26 cellular contexts compared by ENCODE assay signal in the genomic region with DNA sequence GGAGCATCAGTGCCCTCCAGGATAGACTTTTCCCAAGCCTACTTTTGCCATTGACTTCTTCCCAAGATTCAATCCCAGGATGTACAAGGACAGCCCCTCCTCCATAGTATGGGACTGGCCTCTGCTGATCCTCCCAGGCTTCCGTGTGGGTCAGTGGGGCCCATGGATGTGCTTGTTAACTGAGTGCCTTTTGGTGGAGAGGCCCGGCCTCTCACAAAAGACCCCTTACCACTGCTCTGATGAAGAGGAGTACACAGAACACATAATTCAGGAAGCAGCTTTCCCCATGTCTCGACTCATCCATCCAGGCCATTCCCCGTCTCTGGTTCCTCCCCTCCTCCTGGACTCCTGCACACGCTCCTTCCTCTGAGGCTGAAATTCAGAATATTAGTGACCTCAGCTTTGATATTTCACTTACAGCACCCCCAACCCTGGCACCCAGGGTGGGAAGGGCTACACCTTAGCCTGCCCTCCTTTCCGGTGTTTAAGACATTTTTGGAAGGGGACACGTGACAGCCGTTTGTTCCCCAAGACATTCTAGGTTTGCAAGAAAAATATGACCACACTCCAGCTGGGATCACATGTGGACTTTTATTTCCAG. TPM values are rescaled to one million over a fixed set of nuclear protein-coding genes. Genes with fewer than 3 reads are reported as not detected.
DNase-seq lines count a peak whose midpoint lies in the region; ATAC-seq and TF ChIP-seq lines count a peak whose summit lies in the region.
"Had no signal": no experiment of that assay in that cellular context is flagged by ENCODE, and none has a peak within 500 bp of the region (broad histone marks: within the 10 kb centered on the region; RNA-seq: fewer than 3 reads in every experiment).

No MANE protein-coding gene starts in this region.

- CTCF ChIA-PET in activated CD4-positive, alpha-beta T cell treated with anti-CD3 and anti-CD28 coated beads, Interleukin-2, amount 10 ng/mL, durations not matched to agents 7 days and 5 days (lab: Charles Lee) = interaction anchor here (1.3 kb wide), 1 partner anchor 12 kb away, joined by 3 read pairs; no protein-coding TSS in a partner anchor
- CTCF ChIA-PET in CD4-positive, alpha-beta memory T cell (lab: Charles Lee; ENCODE audit: partially characterized antibody) = interaction anchor here (0.9 to 1.6 kb wide), 7 partner anchors 11 to 67 kb away, joined by 3 to 4 read pairs (median 4); no protein-coding TSS in a partner anchor

- no peak overlapping the region for H3K4me3 Mint-ChIP-seq in activated CD4-positive, alpha-beta T cell treated with anti-CD3 and anti-CD28 coated beads, Interleukin-2, amount 10 ng/mL, durations not matched to agents 7 days and 5 days
- peak overlapping the region in 2 of 8 donors; percentile 20 to 72 for H3K4me3 Mint-ChIP-seq in CD4-positive, alpha-beta memory T cell
- H3K4me3 Mint-ChIP-seq in chondrocyte (ENCODE audit: unreplicated experiment) (no peak overlapping the region), osteocyte (ENCODE audit: unreplicated experiment) (no peak overlapping the region)
- H3K4me3 Mint-ChIP-seq: WTC11 had no signal

- POLR2A ChIA-PET in activated CD4-positive, alpha-beta T cell treated with anti-CD3 and anti-CD28 coated beads, Interleukin-2, amount 10 ng/mL, durations not matched to agents 7 days and 5 days (lab: Charles Lee) = no interaction called here
- POLR2A ChIA-PET in CD4-positive, alpha-beta memory T cell (lab: Charles Lee; ENCODE audit: partially characterized antibody) = interaction anchor here (1.0 to 3.4 kb wide), 9 partner anchors 9 to 65 kb away, joined by 3 to 23 read pairs (median 3); partner anchors contain the start of genes CYLD and SNX20

- H3K36me3 Mint-ChIP-seq in activated CD4-positive, alpha-beta T cell treated with anti-CD3 and anti-CD28 coated beads, Interleukin-2, amount 10 ng/mL, durations not matched to agents 7 days and 5 days (ENCODE audit: low read depth) = peaks cover 22% of the 10 kb centered on the region
- H3K36me3 Mint-ChIP-seq in CD4-positive, alpha-beta memory T cell = peaks cover 15 to 40% of the 10 kb centered on the region in 2 donors
- H3K36me3 Mint-ChIP-seq in chondrocyte (ENCODE audit: low read depth) (no peaks in the 10 kb centered on the region), osteocyte (ENCODE audit: unreplicated experiment) (no peaks in the 10 kb centered on the region)
- H3K36me3 Mint-ChIP-seq: WTC11 had no signal

- H3K4me1 ChIP-seq in CD4-positive, alpha-beta memory T cell (ENCODE audit: insufficient read depth, low read length) = peaks cover 13% of the 10 kb centered on the region
- H3K4me1 ChIP-seq: A549, BE2C, upper lobe of left lung had no signal

- H3K36me3 ChIP-seq in CD4-positive, alpha-beta memory T cell (ENCODE audit: insufficient read depth, low read length) = peaks cover 7% of the 10 kb centered on the region
- H3K36me3 ChIP-seq: BE2C had no signal

- H3K27me3 Mint-ChIP-seq in activated CD4-positive, alpha-beta T cell treated with anti-CD3 and anti-CD28 coated beads, Interleukin-2, amount 10 ng/mL, durations not matched to agents 7 days and 5 days = no peaks in the 10 kb centered on the region
- H3K27me3 Mint-ChIP-seq in CD4-positive, alpha-beta memory T cell = no peaks in the 10 kb centered on the region
- H3K27me3 Mint-ChIP-seq in chondrocyte (ENCODE audit: low read depth) (peaks cover 12% of the 10 kb centered on the region), osteocyte (ENCODE audit: unreplicated experiment) (peaks cover 22% of the 10 kb centered on the region)

- no peaks in the 10 kb centered on the region for H3K9me3 ChIP-seq in CD4-positive, alpha-beta memory T cell (ENCODE audit: control insufficient read depth in 1 of 2, low read length in 2 of 2)
- H3K9me3 ChIP-seq: A549, BE2C, upper lobe of left lung had no signal

- H3K4me3 ChIP-seq in CD4-positive, alpha-beta memory T cell (ENCODE audit: low read length in 2 of 2) = no peak overlapping the region
- H3K4me3 ChIP-seq: A549, upper lobe of left lung had no signal

- H3K9me3 Mint-ChIP-seq in activated CD4-positive, alpha-beta T cell treated with anti-CD3 and anti-CD28 coated beads, Interleukin-2, amount 10 ng/mL, durations not matched to agents 7 days and 5 days = peaks cover 10% of the 10 kb centered on the region
- no peaks in the 10 kb centered on the region for H3K9me3 Mint-ChIP-seq in CD4-positive, alpha-beta memory T cell
- H3K9me3 Mint-ChIP-seq in chondrocyte (ENCODE audit: low read depth) = no peaks in the 10 kb centered on the region
- H3K9me3 Mint-ChIP-seq in osteocyte (ENCODE audit: unreplicated experiment) = no peaks in the 10 kb centered on the region
- H3K9me3 Mint-ChIP-seq: WTC11 had no signal

- H3K4me1 Mint-ChIP-seq in activated CD4-positive, alpha-beta T cell treated with anti-CD3 and anti-CD28 coated beads, Interleukin-2, amount 10 ng/mL, durations not matched to agents 7 days and 5 days = peaks cover 26% of the 10 kb centered on the region
- H3K4me1 Mint-ChIP-seq in CD4-positive, alpha-beta memory T cell = peaks cover 10 to 22% (median 18%) of the 10 kb centered on the region in 4 donors
- H3K4me1 Mint-ChIP-seq in chondrocyte (ENCODE audit: low read depth) (peaks cover 7% of the 10 kb centered on the region), osteocyte (ENCODE audit: unreplicated experiment) (no peaks in the 10 kb centered on the region)
- H3K4me1 Mint-ChIP-seq: WTC11 had no signal

- DNase-seq in activated CD4-positive, alpha-beta T cell treated with anti-CD3 and anti-CD28 coated beads, Interleukin-2, amount 10 ng/mL, durations not matched to agents 7 days and 5 days = no peak
- no peak for DNase-seq in activated CD4-positive, alpha-beta T cell treated with anti-CD3 and anti-CD28 coated beads, Interleukin-2, amount 50 U/mL, for 1 hour
- no peak for DNase-seq in CD4-positive, alpha-beta memory T cell
- DNase-seq in chondrocyte (ENCODE audit: low spot score) (no peak), osteocyte (ENCODE audit: extremely low spot score, unreplicated experiment) (peak; percentile 72), NCI-H526 (lab: John Stamatoyannopoulos, UW) (no peak), hypothalamus (lab: John Stamatoyannopoulos, UW) (no peak)
- DNase-seq: amniotic stem cell; BE2C; NCI-H1105 treated with DMSO at 0.1 percent for 48 hours; NCI-H2029; NCI-H748 treated with DMSO at 0.1 percent for 48 hours; stimulated activated CD4-positive, alpha-beta T cell treated with anti-CD3 and anti-CD28 coated beads, Interleukin-15, amount 100 ng/mL, for 24 hours; T-helper 9 cell; upper lobe of left lung had no signal

- no peak for ATAC-seq in GM21526 (IDR thresholded peaks at IDR 0.05; ENCODE audit: low FRiP score, unreplicated experiment)
- ATAC-seq: A549, WTC11 had no signal

- no peaks in the 10 kb centered on the region for H3K27me3 ChIP-seq in CD4-positive, alpha-beta memory T cell (ENCODE audit: insufficient read depth, low read length)
- H3K27me3 ChIP-seq: BE2C, upper lobe of left lung had no signal

- TF ChIP-seq CTCF in chondrocyte (IDR thresholded peaks at IDR 0.05) (no peak), osteocyte (IDR thresholded peaks at IDR 0.05) (no peak)

- intact Hi-C loops in CD4-positive, alpha-beta memory T cell (cut with micrococcal nuclease) = no loop called here

- peak overlapping the region; percentile 19 for H3K27ac ChIP-seq in CD4-positive, alpha-beta memory T cell (ENCODE audit: low read depth, low read length)
- H3K27ac ChIP-seq: A549, upper lobe of left lung had no signal

- H3K27ac Mint-ChIP-seq in activated CD4-positive, alpha-beta T cell treated with anti-CD3 and anti-CD28 coated beads, Interleukin-2, amount 10 ng/mL, durations not matched to agents 7 days and 5 days = peak overlapping the region; percentile 84
- H3K27ac Mint-ChIP-seq in CD4-positive, alpha-beta memory T cell = peak overlapping the region; percentile 62 to 87 (median 73)
- H3K27ac Mint-ChIP-seq in chondrocyte (ENCODE audit: unreplicated experiment) = peak overlapping the region; percentile 42
- no peak overlapping the region for H3K27ac Mint-ChIP-seq in osteocyte (ENCODE audit: unreplicated experiment)
- H3K27ac Mint-ChIP-seq: progenitor cell of endocrine pancreas, WTC11 had no signal

RNA-seq across cellular contexts. Expression of gene CYLD, which starts 9.8 kb away (rescaled TPM):
- 100 to 1,000 TPM; 200 to 222 TPM for total RNA-seq in activated CD4-positive, alpha-beta T cell treated with anti-CD3 and anti-CD28 coated beads, Interleukin-2, amount 10 ng/mL, durations not matched to agents 7 days and 5 days
- total RNA-seq in CD4-positive, alpha-beta memory T cell = 100 to 1,000 TPM; 294 to 299 TPM
- polyA plus RNA-seq in CD4-positive, alpha-beta memory T cell = 100 to 1,000 TPM; 206 to 255 TPM
- total RNA-seq in chondrocyte (30.3 to 35.8 TPM (median 33.4 TPM) in 3 replicates), osteocyte (26.7 and 27.8 TPM in 2 replicates)

RNA-seq across cellular contexts. Expression of gene NOD2, which starts 38.7 kb away (rescaled TPM):
- 1 to 10 TPM; 3.3 to 3.8 TPM for total RNA-seq in activated CD4-positive, alpha-beta T cell treated with anti-CD3 and anti-CD28 coated beads, Interleukin-2, amount 10 ng/mL, durations not matched to agents 7 days and 5 days
- 10 to 100 TPM in 1 of 2 experiments, 1 to 10 TPM in 1; 9.8 to 10.9 TPM for total RNA-seq in CD4-positive, alpha-beta memory T cell
- polyA plus RNA-seq in CD4-positive, alpha-beta memory T cell = 1 to 10 TPM; 2.2 to 3.7 TPM
- total RNA-seq in chondrocyte = 0.05 to 0.44 TPM (median 0.07 TPM) in 3 replicates
- total RNA-seq in osteocyte = not detected in 2 replicates
- total RNA-seq: HT-29, progenitor cell of endocrine pancreas had no signal
- polyA plus RNA-seq: A549, neural cell had no signal

RNA-seq across cellular contexts. Expression of gene SNX20, which starts 51.0 kb away (rescaled TPM):
- total RNA-seq in activated CD4-positive, alpha-beta T cell treated with anti-CD3 and anti-CD28 coated beads, Interleukin-2, amount 10 ng/mL, durations not matched to agents 7 days and 5 days = 10 to 100 TPM; 83.9 to 98.5 TPM
- total RNA-seq in CD4-positive, alpha-beta memory T cell = 10 to 100 TPM; 88.9 to 90.1 TPM
- polyA plus RNA-seq in CD4-positive, alpha-beta memory T cell = 100 to 1,000 TPM in 1 of 2 donors, 10 to 100 TPM in 1; 62.5 to 106 TPM
- total RNA-seq in chondrocyte (not detected in 3 replicates), osteocyte (not detected in 2 replicates)
- total RNA-seq: bronchial epithelial cell, H1, MCF 10A, progenitor cell of endocrine pancreas, RPMI7951, WTC11 had no signal
- polyA plus RNA-seq: A549, H1, keratinocyte, neural cell had no signal

Comparison
In these comparisons a context has a peak if more than half of its experiments do, and no peak if none do; other contexts are left out.
1. RNA of gene SNX20, which starts 51.0 kb away (total RNA-seq): 83.9 to 98.5 TPM in activated CD4-positive, alpha-beta T cell treated with anti-CD3 and anti-CD28 coated beads, Interleukin-2, amount 10 ng/mL, durations not matched to agents 7 days and 5 days and 88.9 to 90.1 TPM in CD4-positive, alpha-beta memory T cell; not detected in chondrocyte and not detected in osteocyte; every median in the first group is over 10 times any median in the second.